31 cellular contexts compared by ENCODE assay signal in the genomic region with DNA sequence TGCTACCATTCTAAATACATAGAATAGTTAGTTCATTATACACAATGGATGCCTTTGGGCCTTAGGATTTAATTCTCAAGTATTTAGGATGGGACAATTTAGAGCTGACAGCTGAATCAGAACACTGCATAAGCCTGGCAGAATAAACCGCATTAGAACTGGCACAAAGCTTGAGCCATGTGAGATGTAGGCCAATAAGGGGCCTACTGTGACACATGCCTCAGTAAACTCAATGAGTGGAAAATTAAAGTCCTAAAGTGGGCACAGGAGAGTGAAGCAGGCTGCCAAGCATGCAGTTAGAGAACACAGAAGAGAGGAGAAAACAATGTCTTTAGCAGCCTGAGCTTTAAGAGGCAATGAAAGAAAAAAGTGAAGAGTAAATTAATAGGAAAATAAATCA.
"Had no signal": no experiment of that assay in that cellular context is flagged by ENCODE, and none has a peak within 500 bp of the region (broad histone marks: within the 10 kb centered on the region; RNA-seq: fewer than 3 reads in every experiment).

No MANE protein-coding gene starts in this region.

- H3K9me3 Mint-ChIP-seq: stimulated activated memory B cell treated with anti-CD40 and anti-IgM and Interleukin-4, amounts not matched to agents 10 μg/mL and 1 μg/mL and 100 μg/mL, for 72 hours had no signal

- ATAC-seq: activated CD4-positive, CD25-positive, alpha-beta regulatory T cell treated with anti-CD3 and anti-CD28 coated beads, Interleukin-2, amount 50 U/mL, for 24 hours; left lung; lower lobe of right lung; sciatic nerve; stimulated activated memory B cell treated with anti-CD40 and anti-IgM and Interleukin-4, amounts not matched to agents 10 μg/mL and 1 μg/mL and 100 μg/mL, for 72 hours had no signal

- H3K27ac ChIP-seq: adrenal gland, brain microvascular endothelial cell, epithelial cell of prostate, esophagus squamous epithelium, left lung, lower lobe of right lung, suprapubic skin, tibial nerve, WERI-Rb-1 had no signal

- H3K27ac Mint-ChIP-seq: activated naive CD4-positive, alpha-beta T cell treated with anti-CD3 and anti-CD28 coated beads for 36 hours; activated naive CD8-positive, alpha-beta T cell treated with anti-CD3 and anti-CD28 coated beads for 36 hours; activated T-helper 1 cell treated with anti-CD3 and anti-CD28 coated beads, Interleukin-12 subunit alpha, Interleukin-12 subunit beta, Interleukin-2, Interleukin-4 antibody, amounts not matched to agents 30 ng/mL and 10 ng/mL and 1 ng/mL, durations not matched to agents 14 hours and 24 hours and 36 hours; nephron; stimulated activated memory B cell treated with anti-CD40 and anti-IgM and Interleukin-4, amounts not matched to agents 10 μg/mL and 1 μg/mL and 100 μg/mL, for 72 hours had no signal

- H3K4me3 ChIP-seq: adrenal gland, esophagus squamous epithelium, left lung, lower lobe of right lung, suprapubic skin, tibial nerve had no signal

- H3K4me3 Mint-ChIP-seq: activated naive CD4-positive, alpha-beta T cell treated with anti-CD3 and anti-CD28 coated beads for 36 hours; activated naive CD8-positive, alpha-beta T cell treated with anti-CD3 and anti-CD28 coated beads for 36 hours; activated T-helper 1 cell treated with anti-CD3 and anti-CD28 coated beads, Interleukin-12 subunit alpha, Interleukin-12 subunit beta, Interleukin-2, Interleukin-4 antibody, amounts not matched to agents 30 ng/mL and 10 ng/mL and 1 ng/mL, durations not matched to agents 14 hours and 24 hours and 36 hours; nephron; stimulated activated memory B cell treated with anti-CD40 and anti-IgM and Interleukin-4, amounts not matched to agents 10 μg/mL and 1 μg/mL and 100 μg/mL, for 72 hours had no signal

- H3K27me3 Mint-ChIP-seq: activated naive CD8-positive, alpha-beta T cell treated with anti-CD3 and anti-CD28 coated beads for 36 hours; stimulated activated memory B cell treated with anti-CD40 and anti-IgM and Interleukin-4, amounts not matched to agents 10 μg/mL and 1 μg/mL and 100 μg/mL, for 72 hours had no signal

- H3K27me3 ChIP-seq: adrenal gland, brain microvascular endothelial cell, esophagus squamous epithelium, left lung, suprapubic skin, tibial nerve had no signal

- H3K4me1 ChIP-seq: adrenal gland, left lung, lower lobe of right lung, suprapubic skin, tibial nerve had no signal

- H3K36me3 ChIP-seq: WERI-Rb-1 had no signal

- DNase-seq: activated CD4-positive, alpha-beta T cell treated with anti-CD3 and anti-CD28 coated beads for 48 hours; activated CD4-positive, alpha-beta T cell treated with anti-CD3 and anti-CD28 coated beads, Interleukin-2, amount 50 U/mL, for 48 hours; activated CD8-positive, alpha-beta memory T cell treated with anti-CD3 and anti-CD28 coated beads, Interleukin-2, amount 50 U/mL, for 4 hours; activated effector memory CD4-positive, alpha-beta T cell treated with anti-CD3 and anti-CD28 coated beads, Interleukin-2, amount 50 U/mL, for 16 hours; activated naive CD4-positive, alpha-beta T cell treated with anti-CD3 and anti-CD28 coated beads for 36 hours; activated naive CD8-positive, alpha-beta T cell treated with anti-CD3 and anti-CD28 coated beads for 36 hours; activated T-cell treated with anti-CD3 and anti-CD28 coated beads, Interleukin-2, amount 50 U/mL, for 1 hour; adrenal gland; aorta; brain microvascular endothelial cell; central memory CD4-positive, alpha-beta T cell; effector CD8-positive, alpha-beta T cell; esophagus squamous epithelium; foreskin melanocyte; left lung; lower lobe of right lung; retina; small intestine; stimulated activated CD4-positive, alpha-beta T cell treated with anti-CD3 and anti-CD28 coated beads, Interleukin-1b, Interleukin-23, amount 100 ng/mL, for 48 hours; stimulated activated CD4-positive, alpha-beta T cell treated with anti-CD3 and anti-CD28 coated beads, Interleukin-4, amount 100 ng/mL, for 4 hours; stimulated activated CD8-positive, alpha-beta memory T cell treated with anti-CD3 and anti-CD28 coated beads, Interleukin-4, amount 100 ng/mL, for 48 hours; T-helper 1 cell; WERI-Rb-1 had no signal

- H3K4me1 Mint-ChIP-seq: nephron had no signal

- H3K9me3 ChIP-seq: adrenal gland, esophagus squamous epithelium, left lung, lower lobe of right lung, suprapubic skin, tibial nerve had no signal
